Comparison of ENCODE assay signal across 8 cellular contexts in the genomic region with DNA sequence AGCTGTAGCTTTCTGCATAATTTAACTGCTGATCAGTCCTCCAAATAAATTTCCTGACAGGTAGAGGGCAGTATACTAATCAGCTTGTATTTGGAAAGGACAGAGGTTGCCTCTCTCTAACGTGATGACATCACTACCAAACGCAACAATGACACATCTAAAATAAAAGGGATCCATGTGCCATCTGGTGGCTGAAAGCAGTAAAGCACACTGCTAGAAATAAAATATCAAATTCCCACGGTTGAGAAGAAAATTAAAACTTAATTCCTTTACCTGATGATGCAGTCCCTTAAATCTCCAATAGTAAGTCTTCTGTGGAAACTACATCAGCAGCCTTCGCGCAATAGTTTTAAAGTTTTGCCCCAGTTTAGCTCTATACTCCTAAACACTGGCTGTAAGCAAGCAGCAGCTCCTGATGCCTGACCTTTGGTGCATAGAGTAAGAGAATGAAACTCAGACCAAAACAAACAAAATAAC. TPM values are rescaled to one million over a fixed set of nuclear protein-coding genes. Genes with fewer than 3 reads are reported as not detected.
DNase-seq lines count a peak whose midpoint lies in the region; ATAC-seq and TF ChIP-seq lines count a peak whose summit lies in the region.

No MANE protein-coding gene starts in this region.

- H3K27me3 ChIP-seq in HUES64 (ENCODE audit: insufficient read depth, low read length) (no peaks in the 10 kb centered on the region), NT2/D1 (ENCODE audit: insufficient read depth, insufficient read length) (no peaks in the 10 kb centered on the region)

- DNase-seq in DMS53 (lab: John Stamatoyannopoulos, UW) (peak; percentile 98), NT2/D1 (ENCODE audit: low read depth, low spot score) (peak; percentile 72), epithelial cell of proximal tubule (ENCODE audit: low read depth) (peak; percentile 85), myocyte (ENCODE audit: low read depth) (peak; percentile 94)
- DNase-seq in activated CD8-positive, alpha-beta memory T cell treated with anti-CD3 and anti-CD28 coated beads, Interleukin-2, amount 50 U/mL, for 24 hours (ENCODE audit: extremely low read depth), result peak; percentile 43
- peak in 5 of 6 experiments; percentile 58 to 84 (median 79) for DNase-seq in stimulated activated naive CD4-positive, alpha-beta T cell (lab: John Stamatoyannopoulos, UW)

- peak overlapping the region; percentile 28; the same call in 1 of the 2 replicates for H3K9ac ChIP-seq in HUES64 (ENCODE audit: low read depth, low read length)
- H3K9ac ChIP-seq in NT2/D1 (ENCODE audit: insufficient read length, low read depth), result no peak overlapping the region

- H3K9me3 ChIP-seq in HUES64 (ENCODE audit: insufficient read depth, low read depth, low read length), result no peaks in the 10 kb centered on the region
- peaks cover 9% of the 10 kb centered on the region for H3K9me3 ChIP-seq in NT2/D1 (ENCODE audit: insufficient read depth, low read length)

- peak; percentile 99 for ATAC-seq in GM21529 (IDR thresholded peaks at IDR 0.05; ENCODE audit: unreplicated experiment)

- H3K4me3 ChIP-seq in HUES64 (ENCODE audit: low read length), result no peak overlapping the region; the same call in 1 of the 2 replicates
- H3K4me3 ChIP-seq in NT2/D1 (ENCODE audit: insufficient read length, low read depth), result no peak overlapping the region
- H3K4me3 ChIP-seq in epithelial cell of proximal tubule (ENCODE audit: low read depth, low read length), result no peak overlapping the region

- H3K27ac ChIP-seq in HUES64 (ENCODE audit: low read depth, low read length), result peak overlapping the region; percentile 66

- TF ChIP-seq CTCF in epithelial cell of proximal tubule (conservative IDR thresholded peaks at IDR 0.05; ENCODE audit: low read depth, low read length), result peak; percentile 94

- H3K36me3 ChIP-seq in HUES64 (ENCODE audit: insufficient read depth, low read length) (peaks cover 60% of the 10 kb centered on the region), NT2/D1 (ENCODE audit: insufficient read depth, insufficient read length, low read length) (peaks cover 59% of the 10 kb centered on the region)

- WGBS in HUES64, result 42% methylated on average over 5 of the region's 5 CpGs

- H3K4me1 ChIP-seq in HUES64 (ENCODE audit: insufficient read depth, low read length) (peaks cover 22% of the 10 kb centered on the region), NT2/D1 (ENCODE audit: insufficient read depth, insufficient read length) (no peaks in the 10 kb centered on the region)

RNA-seq across cellular contexts. Expression of a gene that starts 54.5 kb away (rescaled TPM):
- 54.8 TPM for polyA plus RNA-seq in HUES64 (2013, experiment 1 of 2)
- polyA plus RNA-seq in HUES64 (2013, experiment 2 of 2), result 55.0 TPM
- total RNA-seq in epithelial cell of proximal tubule (94.0 and 101 TPM in 2 replicates), myocyte (13.2 and 25.4 TPM in 2 replicates)
- 28.5 TPM for polyA plus RNA-seq in myocyte (2012)

Comparison
In these comparisons a context has a peak if more than half of its experiments do, and no peak if none do; other contexts are left out.
1. DNase-seq: peak in every context shown above with its lines; median percentile 98 in DMS53; 94 in myocyte; 85 in epithelial cell of proximal tubule; 79 in stimulated activated naive CD4-positive, alpha-beta T cell; 72 in NT2/D1; 43 in activated CD8-positive, alpha-beta memory T cell treated with anti-CD3 and anti-CD28 coated beads, Interleukin-2, amount 50 U/mL, for 24 hours.